In the genomic region with DNA sequence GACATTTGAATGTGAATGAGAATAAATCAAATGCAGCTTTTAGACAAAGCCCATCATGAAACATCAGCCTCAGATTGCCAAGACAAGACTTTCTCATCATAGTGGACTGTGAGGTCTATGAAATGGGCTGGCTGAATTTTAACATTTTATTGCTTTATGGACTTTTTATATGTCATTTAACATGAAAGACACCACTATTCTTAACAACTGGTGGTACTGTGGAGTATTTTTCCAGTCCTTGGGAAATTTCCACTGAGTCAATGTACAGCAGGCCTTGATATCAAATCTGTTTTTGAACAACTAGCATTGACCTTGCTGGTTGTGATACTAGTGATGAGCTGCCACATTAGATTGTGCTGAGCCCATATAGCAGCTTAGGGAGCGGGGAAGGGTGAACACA, we compare ENCODE assay signal across 19 cellular contexts.
A peak's percentile ranks its signal among the peaks of the same experiment; 100 is the strongest.
DNase-seq lines count a peak whose midpoint lies in the region; ATAC-seq and TF ChIP-seq lines count a peak whose summit lies in the region.
"Had no signal": no experiment of that assay in that cellular context is flagged by ENCODE, and none has a peak within 500 bp of the region (broad histone marks: within the 10 kb centered on the region; RNA-seq: fewer than 3 reads in every experiment).

No MANE protein-coding gene starts in this region.

- whole genome bisulfite sequencing in mesenchymal stem cell, result 100% methylated on average over 1 of the region's 1 CpG
- WGBS in transverse colon (ENCODE audit: low coverage in 1 of 2), 2 donors, result 69 to 80% methylated on average over 1 of the region's 1 CpG

- ATAC-seq in Panc1, result no peak
- ATAC-seq: A549; CD8-positive, alpha-beta T cell; GM12878 had no signal

- peak overlapping the region in 1 of 2 experiments; percentile 26 for H3K4ac ChIP-seq in mesenchymal stem cell (ENCODE audit: low read depth in 1 of 2, low read length in 2 of 2)

- in situ Hi-C loops in Panc1 (cut with HindIII; ENCODE audit: low pct_unique_long_range_greater_than_20kb, low sequenced_read_pairs) (no loop called here), transverse colon (cut with MboI; ENCODE audit: low pct_ligation_motif_present in 1 of 4, low pct_unique_long_range_greater_than_20kb in 1 of 4, low sequenced_read_pairs in 3 of 4) (no loop called here)

- H3K79me1 ChIP-seq in mesenchymal stem cell (replicated peaks; ENCODE audit: low read length, poor library complexity, severe bottlenecking), result no peaks in the 10 kb centered on the region

- H2BK15ac ChIP-seq in mesenchymal stem cell (ENCODE audit: low read depth, poor library complexity, severe bottlenecking), result no peak overlapping the region

- TF ChIP-seq CTCF in Panc1 (IDR thresholded peaks at IDR 0.05) (no peak), parathyroid adenoma (IDR thresholded peaks at IDR 0.05) (no peak), transverse colon (IDR thresholded peaks at IDR 0.05) (no peak)

- H3K79me2 ChIP-seq in parathyroid adenoma (no peaks in the 10 kb centered on the region), Karpas-422 (ENCODE audit: low read length) (no peaks in the 10 kb centered on the region)

- intact Hi-C loops in Panc1 (cut with micrococcal nuclease; ENCODE audit: unreplicated experiment), result loop anchor here (10.0 kb wide), 1 partner anchor 326 kb away; a partner anchor contains a TSS
- intact Hi-C loops in transverse colon (cut with DNase I; ENCODE audit: low total_unique reads), result loop anchor here (10.0 kb wide), 1 partner anchor 326 kb away; a partner anchor contains a TSS

- H3K4me3 ChIP-seq in Panc1 (ENCODE audit: low read depth in 2 of 2, low read length in 2 of 2) (no peak overlapping the region), mesenchymal stem cell (ENCODE audit: insufficient read depth in 1 of 2, low read depth in 1 of 2, low read length in 2 of 2) (no peak overlapping the region), parathyroid adenoma (ENCODE audit: low read depth, low read length) (no peak overlapping the region), transverse colon (no peak overlapping the region), Karpas-422 (ENCODE audit: low read length) (no peak overlapping the region)
- H3K4me3 ChIP-seq: A549; BLaER1 treated with 17β-estradiol and CSF1 and Interleukin-3, amounts not matched to agents 10 nM and 100 nM; GM12878 had no signal

- H3K4me1 ChIP-seq in Panc1 (ENCODE audit: control insufficient read depth, insufficient read depth, low read length) (no peaks in the 10 kb centered on the region; the same call in 1 of the 2 replicates), mesenchymal stem cell (ENCODE audit: control insufficient read depth, insufficient read depth, low read depth, low read length) (peaks cover 1% of the 10 kb centered on the region), parathyroid adenoma (peaks cover 23% of the 10 kb centered on the region), transverse colon (peaks cover 0 to 30% (median 11%) of the 10 kb centered on the region in 4 donors), Karpas-422 (ENCODE audit: low read length) (no peaks in the 10 kb centered on the region)
- H3K4me1 ChIP-seq: BLaER1 treated with 17β-estradiol and CSF1 and Interleukin-3, amounts not matched to agents 10 nM and 100 nM had no signal

- H3K36me3 ChIP-seq in Panc1 (ENCODE audit: control insufficient read depth, insufficient read depth, low read length) (no peaks in the 10 kb centered on the region), mesenchymal stem cell (ENCODE audit: control insufficient read depth in 1 of 2, insufficient read depth in 2 of 2, low read depth in 1 of 2, low read length in 2 of 2) (no peaks in the 10 kb centered on the region), parathyroid adenoma (ENCODE audit: control insufficient read depth, insufficient read depth, low read length) (no peaks in the 10 kb centered on the region), transverse colon (no peaks in the 10 kb centered on the region), Karpas-422 (ENCODE audit: insufficient read depth, low read length) (no peaks in the 10 kb centered on the region)
- H3K36me3 ChIP-seq: BLaER1 treated with 17β-estradiol and CSF1 and Interleukin-3, amounts not matched to agents 10 nM and 100 nM had no signal

- H3K14ac ChIP-seq in mesenchymal stem cell (ENCODE audit: low read length in 2 of 2), result no peak overlapping the region

- no peak for DNase-seq in Panc1 (ENCODE audit: low read depth, low spot score)
- no peak for DNase-seq in mesenchymal stem cell
- no peak for DNase-seq in transverse colon
- DNase-seq in NCI-H1436 treated with DMSO at 0.1 percent for 48 hours (lab: John Stamatoyannopoulos, UW), result no peak
- no peak for DNase-seq in SIG-M5 treated with dmso at 0.1 percent for 504 hours (lab: John Stamatoyannopoulos, UW; ENCODE audit: unreplicated experiment)
- DNase-seq in Karpas-422, result no peak
- DNase-seq: AML-193; Caco-2; Calu3; CD4-positive, alpha-beta T cell; CD8-positive, alpha-beta T cell; DMS79 treated with DMSO at 0.1 percent for 48 hours; GF-D8 had no signal

- POLR2A ChIA-PET in Panc1 (lab: Charles Lee), result no interaction called here

- CTCF ChIA-PET in Panc1 (lab: Charles Lee), result no interaction called here

- H2BK5ac ChIP-seq in mesenchymal stem cell (ENCODE audit: low read depth, low read length, poor library complexity, severe bottlenecking), result no peak overlapping the region

- H3K18ac ChIP-seq in mesenchymal stem cell (ENCODE audit: low read depth in 1 of 2, low read length in 2 of 2), result no peak overlapping the region

- H3K9me2 ChIP-seq in Karpas-422 (replicated peaks; ENCODE audit: insufficient read depth, low read length), result no peaks in the 10 kb centered on the region

- no peak overlapping the region for H4K91ac ChIP-seq in mesenchymal stem cell (ENCODE audit: low read length)

- peak overlapping the region; percentile 4 for H2AK5ac ChIP-seq in mesenchymal stem cell (ENCODE audit: low read length, severe bottlenecking)

- H2AFZ ChIP-seq in mesenchymal stem cell (ENCODE audit: low read depth, low read length), result no peak overlapping the region
- H2AFZ ChIP-seq in parathyroid adenoma, result peak overlapping the region; percentile 3
- no peak overlapping the region for H2AFZ ChIP-seq in Karpas-422 (ENCODE audit: low read length)

- H3K27ac ChIP-seq in Panc1 (ENCODE audit: low read length) (peak overlapping the region; percentile 34; the same call in 1 of the 2 replicates), mesenchymal stem cell (ENCODE audit: low read length, poor library complexity, severe bottlenecking) (no peak overlapping the region), parathyroid adenoma (no peak overlapping the region), transverse colon (peak overlapping the region; percentile 4 to 70 (median 21)), Karpas-422 (ENCODE audit: low read length) (no peak overlapping the region)
- H3K27ac ChIP-seq: 22Rv1; A549; BLaER1 treated with 17β-estradiol and CSF1 and Interleukin-3, amounts not matched to agents 10 nM and 100 nM; C4-2B had no signal

- no peak overlapping the region for H3K23ac ChIP-seq in mesenchymal stem cell (ENCODE audit: low read length in 2 of 2)

- no peaks in the 10 kb centered on the region for H4K20me1 ChIP-seq in Karpas-422 (ENCODE audit: insufficient read depth, low read depth, low read length)
- H4K20me1 ChIP-seq: BLaER1 treated with 17β-estradiol and CSF1 and Interleukin-3, amounts not matched to agents 10 nM and 100 nM had no signal

- H2BK12ac ChIP-seq in mesenchymal stem cell (ENCODE audit: low read length in 2 of 2), result no peak overlapping the region

- no peak overlapping the region for H2BK120ac ChIP-seq in mesenchymal stem cell (ENCODE audit: low read depth, low read length)

- H4K8ac ChIP-seq in mesenchymal stem cell (ENCODE audit: low read length), result no peak overlapping the region

- H3K9me3 ChIP-seq in Panc1 (ENCODE audit: control insufficient read depth, insufficient read depth, low read depth, low read length), result peaks cover 20% of the 10 kb centered on the region; the same call in 1 of the 2 replicates
- no peaks in the 10 kb centered on the region for H3K9me3 ChIP-seq in mesenchymal stem cell (ENCODE audit: control insufficient read depth, low read length)
- no peaks in the 10 kb centered on the region for H3K9me3 ChIP-seq in parathyroid adenoma (ENCODE audit: control insufficient read depth, low read length)
- H3K9me3 ChIP-seq in transverse colon, result no peaks in the 10 kb centered on the region
- no peaks in the 10 kb centered on the region for H3K9me3 ChIP-seq in Karpas-422 (ENCODE audit: low read length)
- H3K9me3 ChIP-seq: Caco-2 had no signal

- no TSS peak for BruUV-seq in Panc1 (replicated peaks; lab: Mats Ljungman, UMichigan)

- no peak for TF ChIP-seq EP300 in transverse colon (IDR thresholded peaks at IDR 0.05; ENCODE audit: low read depth)

- H3K27me3 ChIP-seq in Panc1 (ENCODE audit: control insufficient read depth, insufficient read depth, low read length) (no peaks in the 10 kb centered on the region), mesenchymal stem cell (ENCODE audit: control insufficient read depth in 1 of 2, insufficient read depth in 1 of 2, low read length in 2 of 2) (no peaks in the 10 kb centered on the region), parathyroid adenoma (ENCODE audit: control insufficient read depth, insufficient read depth, low read length) (no peaks in the 10 kb centered on the region), transverse colon (no peaks in the 10 kb centered on the region), Karpas-422 (ENCODE audit: low read length) (no peaks in the 10 kb centered on the region)
- H3K27me3 ChIP-seq: BLaER1 treated with 17β-estradiol and CSF1 and Interleukin-3, amounts not matched to agents 10 nM and 100 nM had no signal

- no peak for TF ChIP-seq POLR2A in transverse colon (IDR thresholded peaks at IDR 0.05)

- H3K4me2 ChIP-seq in mesenchymal stem cell (ENCODE audit: low read length, poor library complexity, severe bottlenecking) (no peak overlapping the region), parathyroid adenoma (ENCODE audit: low read length) (no peak overlapping the region), Karpas-422 (ENCODE audit: low read depth, low read length, poor library complexity, severe bottlenecking) (no peak overlapping the region)
- H3K4me2 ChIP-seq: A549; BLaER1 treated with 17β-estradiol and CSF1 and Interleukin-3, amounts not matched to agents 10 nM and 100 nM had no signal

- H3K9ac ChIP-seq in mesenchymal stem cell (ENCODE audit: low read length) (no peak overlapping the region), parathyroid adenoma (no peak overlapping the region), Karpas-422 (ENCODE audit: low read length) (no peak overlapping the region)
- H3K9ac ChIP-seq: BLaER1 treated with 17β-estradiol and CSF1 and Interleukin-3, amounts not matched to agents 10 nM and 100 nM had no signal

Comparison
In these comparisons a context has a peak if more than half of its experiments do, and no peak if none do; other contexts are left out.
1. H3K27ac ChIP-seq: peak in Panc1 (single experiment) and transverse colon (4 of 4); none in mesenchymal stem cell (single experiment), parathyroid adenoma (single experiment) and Karpas-422 (single experiment).